In genomic region chr3:67715911-67716310, GRCh38 we compare ENCODE assay signal across 1 cellular context.
TF ChIP-seq lines count a peak whose summit lies in the region.

No MANE protein-coding gene starts in this region.

TF ChIP-seq in GM23338, 12 proteins besides CTCF, POLR2A, EP300 and RAD21 (continued from another document):
- TF ChIP-seq, protein P1, sequence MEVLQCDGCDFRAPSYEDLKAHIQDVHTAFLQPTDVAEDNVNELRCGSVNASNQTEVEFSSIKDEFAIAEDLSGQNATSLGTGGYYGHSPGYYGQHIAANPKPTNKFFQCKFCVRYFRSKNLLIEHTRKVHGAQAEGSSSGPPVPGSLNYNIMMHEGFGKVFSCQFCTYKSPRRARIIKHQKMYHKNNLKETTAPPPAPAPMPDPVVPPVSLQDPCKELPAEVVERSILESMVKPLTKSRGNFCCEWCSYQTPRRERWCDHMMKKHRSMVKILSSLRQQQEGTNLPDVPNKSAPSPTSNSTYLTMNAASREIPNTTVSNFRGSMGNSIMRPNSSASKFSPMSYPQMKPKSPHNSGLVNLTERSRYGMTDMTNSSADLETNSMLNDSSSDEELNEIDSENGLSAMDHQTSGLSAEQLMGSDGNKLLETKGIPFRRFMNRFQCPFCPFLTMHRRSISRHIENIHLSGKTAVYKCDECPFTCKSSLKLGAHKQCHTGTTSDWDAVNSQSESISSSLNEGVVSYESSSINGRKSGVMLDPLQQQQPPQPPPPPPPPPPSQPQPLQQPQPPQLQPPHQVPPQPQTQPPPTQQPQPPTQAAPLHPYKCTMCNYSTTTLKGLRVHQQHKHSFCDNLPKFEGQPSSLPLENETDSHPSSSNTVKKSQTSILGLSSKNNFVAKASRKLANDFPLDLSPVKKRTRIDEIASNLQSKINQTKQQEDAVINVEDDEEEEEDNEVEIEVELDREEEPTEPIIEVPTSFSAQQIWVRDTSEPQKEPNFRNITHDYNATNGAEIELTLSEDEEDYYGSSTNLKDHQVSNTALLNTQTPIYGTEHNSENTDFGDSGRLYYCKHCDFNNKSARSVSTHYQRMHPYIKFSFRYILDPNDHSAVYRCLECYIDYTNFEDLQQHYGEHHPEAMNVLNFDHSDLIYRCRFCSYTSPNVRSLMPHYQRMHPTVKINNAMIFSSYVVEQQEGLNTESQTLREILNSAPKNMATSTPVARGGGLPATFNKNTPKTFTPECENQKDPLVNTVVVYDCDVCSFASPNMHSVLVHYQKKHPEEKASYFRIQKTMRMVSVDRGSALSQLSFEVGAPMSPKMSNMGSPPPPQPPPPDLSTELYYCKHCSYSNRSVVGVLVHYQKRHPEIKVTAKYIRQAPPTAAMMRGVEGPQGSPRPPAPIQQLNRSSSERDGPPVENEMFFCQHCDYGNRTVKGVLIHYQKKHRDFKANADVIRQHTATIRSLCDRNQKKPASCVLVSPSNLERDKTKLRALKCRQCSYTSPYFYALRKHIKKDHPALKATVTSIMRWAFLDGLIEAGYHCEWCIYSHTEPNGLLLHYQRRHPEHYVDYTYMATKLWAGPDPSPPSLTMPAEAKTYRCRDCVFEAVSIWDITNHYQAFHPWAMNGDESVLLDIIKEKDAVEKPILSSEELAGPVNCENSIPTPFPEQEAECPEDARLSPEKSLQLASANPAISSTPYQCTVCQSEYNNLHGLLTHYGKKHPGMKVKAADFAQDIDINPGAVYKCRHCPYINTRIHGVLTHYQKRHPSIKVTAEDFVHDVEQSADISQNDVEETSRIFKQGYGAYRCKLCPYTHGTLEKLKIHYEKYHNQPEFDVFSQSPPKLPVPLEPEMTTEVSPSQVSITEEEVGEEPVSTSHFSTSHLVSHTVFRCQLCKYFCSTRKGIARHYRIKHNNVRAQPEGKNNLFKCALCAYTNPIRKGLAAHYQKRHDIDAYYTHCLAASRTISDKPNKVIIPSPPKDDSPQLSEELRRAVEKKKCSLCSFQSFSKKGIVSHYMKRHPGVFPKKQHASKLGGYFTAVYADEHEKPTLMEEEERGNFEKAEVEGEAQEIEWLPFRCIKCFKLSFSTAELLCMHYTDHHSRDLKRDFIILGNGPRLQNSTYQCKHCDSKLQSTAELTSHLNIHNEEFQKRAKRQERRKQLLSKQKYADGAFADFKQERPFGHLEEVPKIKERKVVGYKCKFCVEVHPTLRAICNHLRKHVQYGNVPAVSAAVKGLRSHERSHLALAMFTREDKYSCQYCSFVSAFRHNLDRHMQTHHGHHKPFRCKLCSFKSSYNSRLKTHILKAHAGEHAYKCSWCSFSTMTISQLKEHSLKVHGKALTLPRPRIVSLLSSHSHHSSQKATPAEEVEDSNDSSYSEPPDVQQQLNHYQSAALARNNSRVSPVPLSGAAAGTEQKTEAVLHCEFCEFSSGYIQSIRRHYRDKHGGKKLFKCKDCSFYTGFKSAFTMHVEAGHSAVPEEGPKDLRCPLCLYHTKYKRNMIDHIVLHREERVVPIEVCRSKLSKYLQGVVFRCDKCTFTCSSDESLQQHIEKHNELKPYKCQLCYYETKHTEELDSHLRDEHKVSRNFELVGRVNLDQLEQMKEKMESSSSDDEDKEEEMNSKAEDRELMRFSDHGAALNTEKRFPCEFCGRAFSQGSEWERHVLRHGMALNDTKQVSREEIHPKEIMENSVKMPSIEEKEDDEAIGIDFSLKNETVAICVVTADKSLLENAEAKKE (CRISPR knock-in tag; IDR thresholded peaks at IDR 0.05), result no peak
- TF ChIP-seq REST (IDR thresholded peaks at IDR 0.05; ENCODE audit: unreplicated experiment), result no peak
- no peak for TF ChIP-seq STAT1 (IDR thresholded peaks at IDR 0.05; ENCODE audit: unreplicated experiment)
- no peak for TF ChIP-seq ETS1 (IDR thresholded peaks at IDR 0.05)
- no peak for TF ChIP-seq JUNB (IDR thresholded peaks at IDR 0.05; ENCODE audit: unreplicated experiment)
- TF ChIP-seq NANOG (IDR thresholded peaks at IDR 0.05; ENCODE audit: borderline replicate concordance), result no peak
- no peak for TF ChIP-seq ZNF114 (CRISPR knock-in tag; IDR thresholded peaks at IDR 0.05)
- no peak for TF ChIP-seq EZH2phosphoT487 (IDR thresholded peaks at IDR 0.05; ENCODE audit: unreplicated experiment)
- TF ChIP-seq CREB1 (CRISPR knock-in tag; IDR thresholded peaks at IDR 0.05; ENCODE audit: low read depth), result no peak
